18 cellular contexts compared by ENCODE assay signal in genomic region chr5:134794819-134795218, GRCh38. TPM values are rescaled to one million over a fixed set of nuclear protein-coding genes. Genes with fewer than 3 reads are reported as not detected.
A peak's percentile ranks its signal among the peaks of the same experiment; 100 is the strongest.
DNase-seq lines count a peak whose midpoint lies in the region; FAIRE-seq and TF ChIP-seq lines count a peak whose summit lies in the region.
"Had no signal": no experiment of that assay in that cellular context is flagged by ENCODE, and none has a peak within 500 bp of the region (broad histone marks: within the 10 kb centered on the region; RNA-seq: fewer than 3 reads in every experiment).

No MANE protein-coding gene starts in this region.

- H2BK5ac ChIP-seq in trophoblast cell (ENCODE audit: low read depth, low read length, poor library complexity): peak overlapping the region; percentile 46

- DNase-seq in activated T-cell treated with anti-CD3 and anti-CD28 coated beads, Interleukin-2, amount 50 U/mL, for 24 hours: no peak
- no peak for DNase-seq in activated T-cell treated with anti-CD3 and anti-CD28 coated beads, Interleukin-2, amount 50 U/mL, for 48 hours
- no peak for DNase-seq in astrocyte (ENCODE audit: low read depth)
- DNase-seq in trophoblast cell: no peak
- DNase-seq in MG63: no peak
- DNase-seq in T-helper 2 cell: no peak
- no peak for DNase-seq in RKO (ENCODE audit: low spot score)
- DNase-seq: 8988T; Calu3; CD4-positive, alpha-beta memory T cell; DMS79 treated with DMSO at 0.1 percent for 48 hours; HCEC 1CT had no signal

- no peak overlapping the region for H3K4me3 ChIP-seq in astrocyte (ENCODE audit: insufficient read depth, low read depth, low read length)
- H3K4me3 ChIP-seq in trophoblast cell (ENCODE audit: low read depth, low read length): no peak overlapping the region
- H3K4me3 ChIP-seq in MG63: no peak overlapping the region
- H3K4me3 ChIP-seq: BLaER1, GM12878, GM23338 had no signal

- H3K4me3 Mint-ChIP-seq in activated T-cell treated with anti-CD3 and anti-CD28 coated beads, Interleukin-2, amount 50 U/mL, for 24 hours: no peak overlapping the region
- H3K4me3 Mint-ChIP-seq in astrocyte (ENCODE audit: unreplicated experiment): no peak overlapping the region
- H3K4me3 Mint-ChIP-seq: CD14-positive monocyte; CD4-positive, alpha-beta memory T cell; GM23338; HFFc6 had no signal

- H3K4me1 ChIP-seq in astrocyte (ENCODE audit: insufficient read depth, low read length): no peaks in the 10 kb centered on the region
- peaks cover 0 to 2% of the 10 kb centered on the region in 2 experiments for H3K4me1 ChIP-seq in trophoblast cell (ENCODE audit: control insufficient read depth in 1 of 2, insufficient read depth in 2 of 2, low read length in 2 of 2)
- H3K4me1 ChIP-seq: BLaER1 had no signal

- no peak overlapping the region for H2AFZ ChIP-seq in astrocyte (ENCODE audit: low read depth, low read length)
- no peak overlapping the region for H2AFZ ChIP-seq in trophoblast cell (ENCODE audit: insufficient read depth, low read length, poor library complexity)
- H2AFZ ChIP-seq: GM23338 had no signal

- H4K8ac ChIP-seq in trophoblast cell (ENCODE audit: low read depth, low read length): peak overlapping the region; percentile 74

- H3K36me3 ChIP-seq in astrocyte (ENCODE audit: insufficient read depth, low read length) (peaks cover 40% of the 10 kb centered on the region), trophoblast cell (ENCODE audit: control insufficient read depth in 1 of 2, insufficient read depth in 2 of 2, low read length in 2 of 2) (peaks cover 22 to 25% of the 10 kb centered on the region in 2 experiments), MG63 (peaks cover 89% of the 10 kb centered on the region)

- no peak overlapping the region for H3K4ac ChIP-seq in trophoblast cell (ENCODE audit: low read depth, low read length)

- H3K27ac Mint-ChIP-seq in activated T-cell treated with anti-CD3 and anti-CD28 coated beads, Interleukin-2, amount 50 U/mL, for 24 hours: peak overlapping the region; percentile 53
- H3K27ac Mint-ChIP-seq in astrocyte (ENCODE audit: unreplicated experiment): peak overlapping the region; percentile 92
- H3K27ac Mint-ChIP-seq: HFFc6 had no signal

- H3K79me2 ChIP-seq in astrocyte (ENCODE audit: insufficient read depth, low read length) (no peaks in the 10 kb centered on the region), trophoblast cell (ENCODE audit: control insufficient read depth, insufficient read depth, low read length, poor library complexity) (no peaks in the 10 kb centered on the region)

- H3K27me3 ChIP-seq in astrocyte (ENCODE audit: insufficient read depth, low read length) (no peaks in the 10 kb centered on the region), trophoblast cell (ENCODE audit: insufficient read depth, low read length) (no peaks in the 10 kb centered on the region), MG63 (no peaks in the 10 kb centered on the region)
- H3K27me3 ChIP-seq: BLaER1 had no signal

- H3K23ac ChIP-seq in trophoblast cell (ENCODE audit: low read length): no peak overlapping the region

- peaks cover 4% of the 10 kb centered on the region for H3K79me1 ChIP-seq in trophoblast cell (ENCODE audit: low read length)

- H4K91ac ChIP-seq in trophoblast cell (ENCODE audit: low read depth, low read length): peak overlapping the region; percentile 88

- peaks cover 4% of the 10 kb centered on the region for H3K4me1 Mint-ChIP-seq in activated T-cell treated with anti-CD3 and anti-CD28 coated beads, Interleukin-2, amount 50 U/mL, for 24 hours (ENCODE audit: low read depth)
- peaks cover 16% of the 10 kb centered on the region for H3K4me1 Mint-ChIP-seq in astrocyte (ENCODE audit: low read depth, unreplicated experiment)
- H3K4me1 Mint-ChIP-seq: CD14-positive monocyte, GM23338 had no signal

- H3K9me3 Mint-ChIP-seq in activated T-cell treated with anti-CD3 and anti-CD28 coated beads, Interleukin-2, amount 50 U/mL, for 24 hours: no peaks in the 10 kb centered on the region
- H3K9me3 Mint-ChIP-seq in astrocyte (ENCODE audit: unreplicated experiment): no peaks in the 10 kb centered on the region
- H3K9me3 Mint-ChIP-seq: CD4-positive, alpha-beta memory T cell; GM23338; HFFc6 had no signal

- H3K14ac ChIP-seq in trophoblast cell (ENCODE audit: low read length): no peak overlapping the region

- no peak for TF ChIP-seq CTCF in astrocyte (IDR thresholded peaks at IDR 0.05; ENCODE audit: insufficient read depth, low read depth, low read length)

- peak overlapping the region; percentile 88 for H2BK120ac ChIP-seq in trophoblast cell (ENCODE audit: insufficient read depth, low read length, poor library complexity)

- peaks cover 93% of the 10 kb centered on the region for H3K36me3 Mint-ChIP-seq in activated T-cell treated with anti-CD3 and anti-CD28 coated beads, Interleukin-2, amount 50 U/mL, for 24 hours (ENCODE audit: low read depth)
- H3K36me3 Mint-ChIP-seq in astrocyte (ENCODE audit: low read depth, unreplicated experiment): peaks cover 21% of the 10 kb centered on the region

- H3K27me3 Mint-ChIP-seq in activated T-cell treated with anti-CD3 and anti-CD28 coated beads, Interleukin-2, amount 50 U/mL, for 24 hours: no peaks in the 10 kb centered on the region
- H3K27me3 Mint-ChIP-seq in astrocyte (ENCODE audit: low read depth, unreplicated experiment): no peaks in the 10 kb centered on the region
- H3K27me3 Mint-ChIP-seq: CD4-positive, alpha-beta memory T cell had no signal

- H3K4me2 ChIP-seq in astrocyte (ENCODE audit: low read length): no peak overlapping the region
- no peak overlapping the region for H3K4me2 ChIP-seq in trophoblast cell (ENCODE audit: low read length)
- H3K4me2 ChIP-seq: BLaER1, GM23338 had no signal

- H4K12ac ChIP-seq in trophoblast cell (ENCODE audit: low read depth, low read length): no peak overlapping the region

- no peak overlapping the region for H3K18ac ChIP-seq in trophoblast cell (ENCODE audit: low read length)

- peak overlapping the region; percentile 77 for H2BK12ac ChIP-seq in trophoblast cell (ENCODE audit: low read length)

- H3K9me3 ChIP-seq in astrocyte (ENCODE audit: insufficient read depth, low read depth, low read length) (no peaks in the 10 kb centered on the region), trophoblast cell (ENCODE audit: insufficient read depth, low read depth, low read length) (no peaks in the 10 kb centered on the region), MG63 (no peaks in the 10 kb centered on the region)
- H3K9me3 ChIP-seq: BLaER1 had no signal

- FAIRE-seq in astrocyte (lab: Jason Lieb, UNC): no peak
- FAIRE-seq: GM12878 had no signal

- WGBS in trophoblast cell (ENCODE audit: extremely low coverage, insufficient coverage, insufficient read length): no CpG with 5 or more reads among the region's 8 CpGs

- H3K9ac ChIP-seq in astrocyte (ENCODE audit: low read length): no peak overlapping the region
- H3K9ac ChIP-seq in trophoblast cell (ENCODE audit: low read length): no peak overlapping the region
- H3K9ac ChIP-seq: BLaER1 had no signal

- H4K20me1 ChIP-seq in astrocyte (ENCODE audit: insufficient read depth, low read length): peaks cover 3% of the 10 kb centered on the region

- no peak overlapping the region for H3K27ac ChIP-seq in astrocyte (ENCODE audit: low read depth, low read length)
- no peak overlapping the region for H3K27ac ChIP-seq in trophoblast cell (ENCODE audit: low read depth, low read length)
- H3K27ac ChIP-seq: BLaER1, HL-60 had no signal

- peak overlapping the region; percentile 92 for H2AK5ac ChIP-seq in trophoblast cell (ENCODE audit: low read length)

RNA-seq across cellular contexts. Expression of gene DDX46, which starts 36.2 kb away (rescaled TPM):
- total RNA-seq in astrocyte: 43.6 and 46.2 TPM in 2 replicates
- 41.6 and 42.4 TPM in 2 replicates for polyA plus RNA-seq in trophoblast cell (2013)
- total RNA-seq in MG63 (2014; rRNA removed; shearing (Covaris generic); ENCODE audit: low replicate concordance): 14.3 and 16.4 TPM in 2 replicates

RNA-seq across cellular contexts. Expression of gene C5orf24, which starts 50.9 kb away (rescaled TPM):
- 88.4 and 96.9 TPM in 2 replicates for total RNA-seq in astrocyte
- polyA plus RNA-seq in trophoblast cell (2013): 29.2 and 29.5 TPM in 2 replicates
- 26.2 and 37.6 TPM in 2 replicates for total RNA-seq in MG63 (2014; rRNA removed; shearing (Covaris generic); ENCODE audit: low replicate concordance)

RNA-seq across cellular contexts. Expression of gene CAMLG, which starts 56.5 kb away (rescaled TPM):
- 25.7 and 27.7 TPM in 2 replicates for total RNA-seq in astrocyte
- 35.7 and 37.6 TPM in 2 replicates for polyA plus RNA-seq in trophoblast cell (2013)
- 29.8 and 59.6 TPM in 2 replicates for total RNA-seq in MG63 (2014; rRNA removed; shearing (Covaris generic); ENCODE audit: low replicate concordance)
